8 cellular contexts compared by ENCODE assay signal in the genomic region with DNA sequence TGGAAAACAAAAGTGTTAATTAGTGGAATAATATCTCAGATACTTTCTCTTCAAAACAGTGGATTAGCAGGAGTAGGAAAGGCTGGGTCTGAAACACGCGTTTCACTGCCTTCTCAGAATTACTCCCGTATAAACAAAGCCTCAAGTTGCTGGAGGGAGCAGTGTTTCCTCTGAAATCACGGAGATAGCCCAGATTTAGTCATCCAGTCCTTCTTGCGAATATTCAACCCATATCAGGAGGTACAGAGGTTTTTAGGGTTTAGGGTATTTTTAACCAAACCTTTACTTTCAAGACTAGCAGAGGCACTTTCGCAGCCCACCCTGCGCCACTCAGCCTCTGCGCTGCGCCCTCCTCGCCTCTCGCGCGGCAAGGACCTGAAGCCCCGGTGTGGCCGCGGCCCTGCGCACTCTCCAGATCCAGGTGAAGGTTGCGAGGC. TPM values are rescaled to one million over a fixed set of nuclear protein-coding genes. Genes with fewer than 3 reads are reported as not detected.
DNase-seq lines count a peak whose midpoint lies in the region; ATAC-seq and TF ChIP-seq lines count a peak whose summit lies in the region.

No MANE protein-coding gene starts in this region.

- H3K9ac ChIP-seq in PC-3 (ENCODE audit: low read length): peak overlapping the region; percentile 82

- no peaks in the 10 kb centered on the region for H3K36me3 Mint-ChIP-seq in memory B cell

- H3K9me2 ChIP-seq in PC-3 (replicated peaks; ENCODE audit: low read length): no peaks in the 10 kb centered on the region

- DNase-seq in BE2C (no peak), PC-3 (peak; percentile 83), dorsolateral prefrontal cortex (peak in 1 of 10 donors; percentile 23), memory B cell (ENCODE audit: low spot score in 2 of 2) (no peak), thyroid gland (peak; percentile 51 to 53), NCI-H2107 (lab: John Stamatoyannopoulos, UW) (no peak)

- peak overlapping the region; percentile 62 for H2AFZ ChIP-seq in PC-3 (ENCODE audit: low read length)

- POLR2A ChIA-PET in PC-3 (lab: Charles Lee; ENCODE audit: unreplicated experiment): interaction anchor here (0.6 to 3.2 kb wide), 10 partner anchors 55 to 209 kb away, joined by 3 to 32 read pairs (median 7); a partner anchor contains a TSS

- H3K4me2 ChIP-seq in PC-3 (ENCODE audit: low read length): peak overlapping the region; percentile 88

- intact Hi-C loops in PC-3 (cut with micrococcal nuclease) (loop anchor here (1.0 to 5.0 kb wide), 14 partner anchors 37 to 417 kb away; a partner anchor contains a TSS), dorsolateral prefrontal cortex (cut with DNase I) (loop anchor here (1.0 to 10.0 kb wide), 7 partner anchors 50 to 240 kb away; a partner anchor contains a TSS), thyroid gland (cut with DNase I) (loop anchor here (5.0 kb wide), 3 partner anchors 127 to 242 kb away; no protein-coding TSS in a partner anchor)

- H3K4me1 Mint-ChIP-seq in memory B cell: peaks cover 11% of the 10 kb centered on the region

- no peaks in the 10 kb centered on the region for H3K27me3 Mint-ChIP-seq in memory B cell

- peak overlapping the region; percentile 98 for H3K27ac Mint-ChIP-seq in memory B cell

- peaks cover 12% of the 10 kb centered on the region for H4K20me1 ChIP-seq in PC-3 (ENCODE audit: low read length)

- CTCF ChIA-PET in PC-3 (lab: Charles Lee): interaction anchor here (0.6 to 6.3 kb wide), 14 partner anchors 55 to 368 kb away, joined by 3 to 154 read pairs (median 6); a partner anchor contains a TSS

- peak overlapping the region; percentile 79 for H3K27ac ChIP-seq in PC-3 (ENCODE audit: low read length)
- peak overlapping the region in 58 of 59 donors; percentile 74 to 99 (median 94) for H3K27ac ChIP-seq in dorsolateral prefrontal cortex
- H3K27ac ChIP-seq in thyroid gland: peak overlapping the region; percentile 98 to 100 (median 99)

- peaks cover 6% of the 10 kb centered on the region for H3F3A ChIP-seq in PC-3 (ENCODE audit: low read length, unreplicated experiment)

- H3K4me3 ChIP-seq in BE2C (ENCODE audit: low read depth, low read length) (peak overlapping the region; percentile 64), PC-3 (ENCODE audit: low read length) (peak overlapping the region; percentile 85), dorsolateral prefrontal cortex (peak overlapping the region; percentile 54 to 98 (median 82)), thyroid gland (replicated peaks in 1 of 3) (peak overlapping the region; percentile 32 to 78 (median 77))

- H3K27me3 ChIP-seq in BE2C: peaks cover 41% of the 10 kb centered on the region
- H3K27me3 ChIP-seq in PC-3 (ENCODE audit: low read length): no peaks in the 10 kb centered on the region
- H3K27me3 ChIP-seq in dorsolateral prefrontal cortex: no peaks in the 10 kb centered on the region
- no peaks in the 10 kb centered on the region for H3K27me3 ChIP-seq in thyroid gland

- no TSS peak for BruUV-seq in PC-3 (replicated peaks; lab: Mats Ljungman, UMichigan)

- TF ChIP-seq POLR2A in thyroid gland (IDR thresholded peaks at IDR 0.05): no peak

- peaks cover 36% of the 10 kb centered on the region for H3K79me2 ChIP-seq in PC-3 (ENCODE audit: low read length)

- peak overlapping the region; percentile 88 for H3K4me3 Mint-ChIP-seq in memory B cell

- H3K36me3 ChIP-seq in BE2C (no peaks in the 10 kb centered on the region), PC-3 (ENCODE audit: low read depth, low read length) (peaks cover 7% of the 10 kb centered on the region; the same call in 1 of the 2 replicates), thyroid gland (no peaks in the 10 kb centered on the region)

- WGBS in thyroid gland, 2 donors: 0 to 3% methylated on average over 6 of the region's 18 CpGs

- H3K4me1 ChIP-seq in BE2C (peaks cover 2% of the 10 kb centered on the region; the same call in 1 of the 2 replicates), PC-3 (ENCODE audit: insufficient read depth, low read length) (peaks cover 25% of the 10 kb centered on the region), thyroid gland (peaks cover 7 to 15% of the 10 kb centered on the region in 2 donors)

- ATAC-seq in GM21825 (IDR thresholded peaks at IDR 0.05; ENCODE audit: unreplicated experiment): peak; percentile 2
- peak; percentile 4 for ATAC-seq in PC-3
- no peak for ATAC-seq in memory B cell (ENCODE audit: low read depth)
- ATAC-seq in GM18868 (IDR thresholded peaks at IDR 0.05; ENCODE audit: unreplicated experiment): no peak

- no peaks in the 10 kb centered on the region for H3K9me3 Mint-ChIP-seq in memory B cell

- H3K9me3 ChIP-seq in BE2C (no peaks in the 10 kb centered on the region), PC-3 (ENCODE audit: low read length) (no peaks in the 10 kb centered on the region), thyroid gland (no peaks in the 10 kb centered on the region)

- TF ChIP-seq CTCF in BE2C (IDR thresholded peaks at IDR 0.05; ENCODE audit: low read depth, low read length) (no peak), PC-3 (conservative IDR thresholded peaks at IDR 0.05; ENCODE audit: low read depth, low read length) (no peak), dorsolateral prefrontal cortex (IDR thresholded peaks at IDR 0.05 in 54 of 56, conservative IDR thresholded peaks at IDR 0.05 in 2 of 56; ENCODE audit: low read depth in 1 of 56, partially characterized antibody in 56 of 56) (peak in 8 of 56 donors; percentile 1 to 48 (median 9)), thyroid gland (IDR thresholded peaks at IDR 0.05) (no peak)

RNA-seq across cellular contexts. Expression of a gene that starts 2.1 kb away (rescaled TPM):
- 0.56 TPM for polyA plus RNA-seq in BE2C (2012; ENCODE audit: insufficient read depth, insufficient read length, low read depth)
- 42.9 and 45.2 TPM in 2 replicates for total RNA-seq in PC-3 (2014; rRNA removed)
- 100 to 1,000 TPM in 2 of 120 experiments, 10 to 100 TPM in 118; 28.4 to 174 (median 49.6) TPM for total RNA-seq in dorsolateral prefrontal cortex
- total RNA-seq in thyroid gland: 10 to 100 TPM; 12.6 to 32.7 (median 17.6) TPM

RNA-seq across cellular contexts. Expression of a gene that starts 55.1 kb away (rescaled TPM):
- 14.8 TPM for polyA plus RNA-seq in BE2C (2012; ENCODE audit: insufficient read depth, insufficient read length, low read depth)
- total RNA-seq in PC-3 (2014; rRNA removed): 31.3 and 31.5 TPM in 2 replicates
- 10 to 100 TPM; 18.9 to 43.4 (median 28.9) TPM for total RNA-seq in dorsolateral prefrontal cortex
- 10 to 100 TPM; 21.7 to 42.6 (median 25.8) TPM for total RNA-seq in thyroid gland

Comparison
In these comparisons a context has a peak if more than half of its experiments do, and no peak if none do; other contexts are left out.
1. DNase-seq: peak in PC-3 (single experiment) and thyroid gland (2 of 2); none in BE2C (single experiment), memory B cell (0 of 2) and NCI-H2107 (single experiment).
2. ATAC-seq: peak in GM21825 (single experiment) and PC-3 (single experiment); none in memory B cell (single experiment) and GM18868 (single experiment).
3. Peak in every context shown above with its lines, with median percentiles within 50 percentile points of each other: H3K4me3 ChIP-seq and H3K27ac ChIP-seq.